29 cellular contexts compared by ENCODE assay signal in genomic region chr13:27601771-27602170, GRCh38.
"Had no signal": no experiment of that assay in that cellular context is flagged by ENCODE, and none has a peak within 500 bp of the region (broad histone marks: within the 10 kb centered on the region; RNA-seq: fewer than 3 reads in every experiment).

No MANE protein-coding gene starts in this region.

- H3K36me3 ChIP-seq: adrenal gland, breast epithelium, cardiac muscle cell, colonic mucosa, esophagus squamous epithelium, gastroesophageal sphincter, heart right ventricle had no signal

- ATAC-seq: activated CD4-positive, alpha-beta T cell treated with anti-CD3 and anti-CD28 coated beads for 36 hours; activated CD8-positive, alpha-beta memory T cell treated with anti-CD3 and anti-CD28 coated beads, Interleukin-2, amount 10 ng/mL, durations not matched to agents 7 days and 5 days; activated CD8-positive, alpha-beta T cell treated with anti-CD3 and anti-CD28 coated beads, Interleukin-2, amount 10 ng/mL, durations not matched to agents 7 days and 5 days; activated naive CD8-positive, alpha-beta T cell treated with anti-CD3 and anti-CD28 coated beads, Interleukin-2, amount 50 U/mL, for 24 hours; gastroesophageal sphincter; heart right ventricle had no signal

- H3K27me3 ChIP-seq: adrenal gland, breast epithelium, cardiac muscle cell, colonic mucosa, esophagus squamous epithelium, gastroesophageal sphincter, heart right ventricle, hepatocyte had no signal

- H3K9me3 ChIP-seq: breast epithelium, colonic mucosa, esophagus squamous epithelium, gastroesophageal sphincter, heart right ventricle had no signal

- H3K4me3 ChIP-seq: adrenal gland, breast epithelium, cardiac muscle cell, colonic mucosa, esophagus squamous epithelium, gastroesophageal sphincter, heart right ventricle, hepatocyte had no signal

- DNase-seq: activated CD4-positive, alpha-beta memory T cell treated with anti-CD3 and anti-CD28 coated beads for 36 hours; activated CD4-positive, alpha-beta T cell treated with anti-CD3 and anti-CD28 coated beads for 36 hours; activated CD4-positive, alpha-beta T cell treated with anti-CD3 and anti-CD28 coated beads, Interleukin-2, amount 10 ng/mL, durations not matched to agents 24 days and 14 days; activated CD4-positive, CD25-positive, alpha-beta regulatory T cell; activated CD4-positive, CD25-positive, alpha-beta regulatory T cell treated with anti-CD3 and anti-CD28 coated beads, Interleukin-2, amount 50 U/mL, for 72 hours; activated CD8-positive, alpha-beta memory T cell treated with anti-CD3 and anti-CD28 coated beads, Interleukin-2, amount 10 ng/mL, durations not matched to agents 7 days and 5 days; activated CD8-positive, alpha-beta memory T cell treated with anti-CD3 and anti-CD28 coated beads, Interleukin-2, amount 50 U/mL, for 4 hours; activated CD8-positive, alpha-beta T cell treated with anti-CD3 and anti-CD28 coated beads, Interleukin-2, amount 10 ng/mL, durations not matched to agents 7 days and 5 days; activated effector memory CD4-positive, alpha-beta T cell treated with anti-CD3 and anti-CD28 coated beads, Interleukin-2, amount 50 U/mL, for 16 hours; activated naive CD4-positive, alpha-beta T cell treated with anti-CD3 and anti-CD28 coated beads for 36 hours; activated naive CD8-positive, alpha-beta T cell treated with anti-CD3 and anti-CD28 coated beads for 36 hours; activated naive CD8-positive, alpha-beta T cell treated with anti-CD3 and anti-CD28 coated beads, Interleukin-2, amount 50 U/mL, for 24 hours; activated T-cell treated with anti-CD3 and anti-CD28 coated beads, Interleukin-2, amount 50 U/mL, for 1 hour; activated T-cell treated with anti-CD3 and anti-CD28 coated beads, Interleukin-2, amount 50 U/mL, for 48 hours; adrenal gland; amygdala; aorta; central memory CD4-positive, alpha-beta T cell; cerebellar nuclear complex; colonic mucosa; effector CD8-positive, alpha-beta T cell; esophagus squamous epithelium; foreskin melanocyte; heart right ventricle; T1000 had no signal

- H3K4me1 ChIP-seq: breast epithelium, colonic mucosa had no signal
